In the genomic region with DNA sequence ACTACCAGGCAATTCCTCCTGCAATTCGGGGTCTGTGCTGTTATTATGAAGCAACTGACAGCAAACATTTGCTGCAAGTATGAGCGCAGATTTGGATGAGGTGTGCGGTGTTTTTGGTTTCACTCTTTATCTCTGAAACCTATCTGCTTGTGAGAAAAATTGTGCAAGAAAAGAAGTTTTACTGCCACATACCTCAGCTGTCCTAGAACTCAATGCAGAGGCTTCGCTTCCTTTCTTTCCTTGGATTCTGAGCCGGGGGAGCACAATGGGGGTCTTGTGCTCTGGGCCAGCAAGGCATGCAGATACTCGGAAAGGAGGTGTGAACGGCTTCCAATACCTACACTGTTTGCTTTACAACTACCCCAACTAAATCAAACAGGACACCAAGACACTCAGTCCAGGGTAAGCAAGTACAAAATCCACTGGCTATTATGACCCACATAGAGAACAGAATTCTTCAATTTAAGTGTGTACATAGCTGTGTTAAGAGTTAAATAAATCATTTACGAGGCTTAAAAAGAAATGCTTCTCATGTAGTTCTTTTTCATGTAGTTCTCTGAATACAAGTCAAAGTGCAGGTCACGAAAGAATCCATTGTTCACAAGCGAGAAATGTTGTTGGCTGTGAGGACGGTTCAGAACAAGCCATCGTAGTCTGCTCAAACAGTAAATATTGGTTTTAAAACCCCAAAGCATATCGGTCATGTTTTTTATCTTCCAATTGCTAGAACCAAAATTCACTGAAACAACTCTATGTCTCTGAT, we compare ENCODE assay signal across 9 cellular contexts. TPM values are rescaled to one million over a fixed set of nuclear protein-coding genes. Genes with fewer than 3 reads are reported as not detected.
DNase-seq lines count a peak whose midpoint lies in the region; ATAC-seq and TF ChIP-seq lines count a peak whose summit lies in the region.
"Had no signal": no experiment of that assay in that cellular context is flagged by ENCODE, and none has a peak within 500 bp of the region (broad histone marks: within the 10 kb centered on the region; RNA-seq: fewer than 3 reads in every experiment).

No MANE protein-coding gene starts in this region.

- no peak for TF ChIP-seq CTCF in GM12865 (IDR thresholded peaks at IDR 0.05; ENCODE audit: insufficient read depth, low read depth, low read length, missing control alignments)
- no peak for TF ChIP-seq CTCF in SU-DHL-6 (IDR thresholded peaks at IDR 0.05; ENCODE audit: insufficient read depth, low read length, poor library complexity, severe bottlenecking)
- no peak for TF ChIP-seq CTCF in right atrium auricular region (IDR thresholded peaks at IDR 0.05)
- TF ChIP-seq CTCF in psoas muscle (IDR thresholded peaks at IDR 0.05), result no peak

- ATAC-seq in psoas muscle (no peak), GM19463 (IDR thresholded peaks at IDR 0.05; ENCODE audit: unreplicated experiment) (no peak), HG03280 (IDR thresholded peaks at IDR 0.05; ENCODE audit: unreplicated experiment) (no peak)
- ATAC-seq: naive thymus-derived CD8-positive, alpha-beta T cell had no signal

- H3F3A ChIP-seq in SU-DHL-6 (ENCODE audit: insufficient read depth), result peaks cover 13% of the 10 kb centered on the region

- DNase-seq in GM12865 (ENCODE audit: low read depth) (no peak), right atrium auricular region (ENCODE audit: low spot score) (no peak), psoas muscle (no peak), NOMO-1 (lab: John Stamatoyannopoulos, UW; ENCODE audit: unreplicated experiment in 2 of 2) (no peak), NCI-H2081 (lab: John Stamatoyannopoulos, UW) (no peak)
- DNase-seq: naive thymus-derived CD8-positive, alpha-beta T cell had no signal

- WGBS in psoas muscle, 3 donors, result 35 to 48% (median 44%) methylated on average over 13 of the region's 13 CpGs

- H3K9ac ChIP-seq in SU-DHL-6 (ENCODE audit: low read length), result peak overlapping the region; percentile 59

- H3K27me3 ChIP-seq in SU-DHL-6 (ENCODE audit: low read length) (no peaks in the 10 kb centered on the region), right atrium auricular region (no peaks in the 10 kb centered on the region), psoas muscle (ENCODE audit: insufficient read depth in 3 of 3, low read length in 2 of 3) (peaks cover 0 to 12% (median 2%) of the 10 kb centered on the region in 3 donors)

- no peaks in the 10 kb centered on the region for H3K9me2 ChIP-seq in SU-DHL-6 (replicated peaks; ENCODE audit: insufficient read depth, low read length)

- peak overlapping the region; percentile 98 for H3K4me2 ChIP-seq in SU-DHL-6 (ENCODE audit: low read depth, low read length, poor library complexity, severe bottlenecking)

- H3K79me2 ChIP-seq in SU-DHL-6 (ENCODE audit: insufficient read depth, low read length), result no peaks in the 10 kb centered on the region

- H3K4me1 ChIP-seq in right atrium auricular region, result peaks cover 0 to 5% of the 10 kb centered on the region in 2 donors
- H3K4me1 ChIP-seq in psoas muscle, result no peaks in the 10 kb centered on the region

- H3K4me3 ChIP-seq in GM12865 (ENCODE audit: low read depth, low read length) (peak overlapping the region; percentile 53), SU-DHL-6 (ENCODE audit: insufficient read depth, low read length, poor library complexity, severe bottlenecking) (peak overlapping the region; percentile 55), right atrium auricular region (peak overlapping the region; percentile 57 to 63), psoas muscle (peak overlapping the region; percentile 43)

- no peaks in the 10 kb centered on the region for H3K9me3 ChIP-seq in SU-DHL-6 (ENCODE audit: insufficient read depth, low read length)
- H3K9me3 ChIP-seq in right atrium auricular region, result no peaks in the 10 kb centered on the region
- no peaks in the 10 kb centered on the region for H3K9me3 ChIP-seq in psoas muscle

- intact Hi-C loops in psoas muscle (cut with DNase I), result no loop called here

- peak overlapping the region; percentile 54 for H2AFZ ChIP-seq in SU-DHL-6 (ENCODE audit: low read depth, low read length, severe bottlenecking)

- no peaks in the 10 kb centered on the region for H4K20me1 ChIP-seq in SU-DHL-6 (ENCODE audit: low read depth, low read length)

- peak overlapping the region; percentile 79 for H3K27ac ChIP-seq in SU-DHL-6 (ENCODE audit: low read depth, low read length)
- peak overlapping the region; percentile 61 to 80 for H3K27ac ChIP-seq in right atrium auricular region
- H3K27ac ChIP-seq in psoas muscle, result no peak overlapping the region

- no peaks in the 10 kb centered on the region for H3K36me3 ChIP-seq in SU-DHL-6 (ENCODE audit: low read length)
- no peaks in the 10 kb centered on the region for H3K36me3 ChIP-seq in right atrium auricular region
- H3K36me3 ChIP-seq in psoas muscle (ENCODE audit: insufficient read depth in 1 of 2, low read depth in 1 of 2), result no peaks in the 10 kb centered on the region

RNA-seq across cellular contexts. Expression of gene SORBS2, which starts 1.1 kb away (rescaled TPM):
- 100 to 1,000 TPM; 530 to 741 TPM for total RNA-seq in right atrium auricular region
- 10 to 100 TPM in 3 of 4 donors, 1 to 10 TPM in 1; 5.9 to 30.4 (median 19.8) TPM for total RNA-seq in psoas muscle
- 1 to 10 TPM; 2.5 to 7.2 (median 6.0) TPM for polyA plus RNA-seq in psoas muscle
- total RNA-seq: naive thymus-derived CD8-positive, alpha-beta T cell had no signal

Comparison
In these comparisons a context has a peak if more than half of its experiments do, and no peak if none do; other contexts are left out.
1. RNA of gene SORBS2, which starts 1.1 kb away (total RNA-seq): 530 to 741 TPM in right atrium auricular region; 5.9 to 30.4 TPM in psoas muscle; every median in the first group is over 10 times any median in the second.
2. Peak in every context shown above with its lines, with median percentiles within 50 percentile points of each other: H3K4me3 ChIP-seq.